ENCODE assay signal across 36 cellular contexts in genomic region chr7:142963993-142964392, GRCh38. TPM values are rescaled to one million over a fixed set of nuclear protein-coding genes. Genes with fewer than 3 reads are reported as not detected.
"Had no signal": no experiment of that assay in that cellular context is flagged by ENCODE, and none has a peak within 500 bp of the region (broad histone marks: within the 10 kb centered on the region; RNA-seq: fewer than 3 reads in every experiment).

No MANE protein-coding gene starts in this region.

- H3K27ac Mint-ChIP-seq: natural killer cell treated with Interleukin-12 subunit alpha and Interleukin-12 subunit beta and Interleukin-15 and Interleukin-18, amount 100 ng/mL, for 72 hours; nephron progenitor cell; stimulated activated memory B cell treated with anti-CD40 and anti-IgM and Interleukin-4, amounts not matched to agents 10 μg/mL and 1 μg/mL and 100 μg/mL, for 72 hours; stimulated activated naive CD8-positive, alpha-beta T cell treated with anti-CD3 and anti-CD28 coated beads, Interleukin-15, amount 100 ng/mL, for 72 hours; type B pancreatic cell had no signal

- H3K9me3 Mint-ChIP-seq: naive thymus-derived CD8-positive, alpha-beta T cell; natural killer cell treated with Interleukin-12 subunit alpha and Interleukin-12 subunit beta and Interleukin-15 and Interleukin-18, amount 100 ng/mL, for 72 hours; nephron progenitor cell; stimulated activated memory B cell treated with anti-CD40 and anti-IgM and Interleukin-4, amounts not matched to agents 10 μg/mL and 1 μg/mL and 100 μg/mL, for 72 hours; stimulated activated naive CD8-positive, alpha-beta T cell treated with anti-CD3 and anti-CD28 coated beads, Interleukin-15, amount 100 ng/mL, for 72 hours; type B pancreatic cell had no signal

- H3K27me3 ChIP-seq: pancreas, testis, tibial artery, uterus had no signal

- FAIRE-seq: pancreas had no signal

- H3K4me1 ChIP-seq: pancreas, psoas muscle, spleen, suprapubic skin, testis, tibial artery, transverse colon, upper lobe of right lung, uterus had no signal

- H3K9me3 ChIP-seq: neutrophil, pancreas, psoas muscle, spleen, suprapubic skin, testis, tibial artery, transverse colon, upper lobe of right lung, uterus had no signal

- H3K4me3 ChIP-seq: pancreas, psoas muscle, skin epidermis, smooth muscle cell, spleen, suprapubic skin, testis, tibial artery, transverse colon, upper lobe of right lung, uterus had no signal

- DNase-seq: naive thymus-derived CD8-positive, alpha-beta T cell; nephron progenitor cell; nucleus accumbens; pancreas; psoas muscle; right cardiac atrium; spleen; stimulated activated CD4-positive, alpha-beta T cell treated with anti-CD3 and anti-CD28 coated beads, Interleukin-12 subunit alpha, Interleukin-12 subunit beta, amount 100 ng/mL, for 4 hours; stimulated activated CD4-positive, alpha-beta T cell treated with anti-CD3 and anti-CD28 coated beads, Interleukin-1b, Interleukin-23, amount 100 ng/mL, for 48 hours; stimulated activated CD4-positive, alpha-beta T cell treated with anti-CD3 and anti-CD28 coated beads, Interleukin-4, amount 100 ng/mL, for 1 hour; stimulated activated CD4-positive, alpha-beta T cell treated with anti-CD3 and anti-CD28 coated beads, Interleukin-4, amount 100 ng/mL, for 4 hours; stimulated activated CD8-positive, alpha-beta memory T cell treated with anti-CD3 and anti-CD28 coated beads, Interleukin-4, amount 100 ng/mL, for 48 hours; stimulated activated naive CD4-positive, alpha-beta T cell; stimulated activated naive CD8-positive, alpha-beta T cell treated with anti-CD3 and anti-CD28 coated beads, Interleukin-15, amount 100 ng/mL, for 72 hours; stimulated activated naive CD8-positive, alpha-beta T cell treated with anti-CD3 and anti-CD28 coated beads, Interleukin-15, Interleukin-2, amounts not matched to agents 100 U/mL and 50 U/mL, for 24 hours; substantia nigra; testis; tibial artery; transverse colon; upper lobe of right lung; uterus had no signal

- H3K4me2 ChIP-seq: smooth muscle cell had no signal

- ATAC-seq: naive thymus-derived CD8-positive, alpha-beta T cell; natural killer cell treated with Interleukin-12 subunit alpha and Interleukin-12 subunit beta and Interleukin-15 and Interleukin-18, amount 100 ng/mL, for 72 hours; pancreas; psoas muscle; right cardiac atrium; sciatic nerve; stimulated activated memory B cell treated with anti-CD40 and anti-IgM and Interleukin-4, amounts not matched to agents 10 μg/mL and 1 μg/mL and 100 μg/mL, for 72 hours; stimulated activated naive CD8-positive, alpha-beta T cell treated with anti-CD3 and anti-CD28 coated beads, Interleukin-15, amount 100 ng/mL, for 72 hours; stimulated activated naive CD8-positive, alpha-beta T cell treated with anti-CD3 and anti-CD28 coated beads, Interleukin-15, Interleukin-2, amounts not matched to agents 100 U/mL and 50 U/mL, for 24 hours; upper lobe of right lung had no signal

- H3K27ac ChIP-seq: neutrophil, pancreas, psoas muscle, skin epidermis, spleen, suprapubic skin, testis, tibial artery, transverse colon, upper lobe of right lung, uterus had no signal

- H3K36me3 ChIP-seq: neutrophil, pancreas, spleen, suprapubic skin, tibial artery, transverse colon, upper lobe of right lung, uterus had no signal

- H3K36me3 Mint-ChIP-seq: naive thymus-derived CD8-positive, alpha-beta T cell; natural killer cell treated with Interleukin-12 subunit alpha and Interleukin-12 subunit beta and Interleukin-15 and Interleukin-18, amount 100 ng/mL, for 72 hours; stimulated activated memory B cell treated with anti-CD40 and anti-IgM and Interleukin-4, amounts not matched to agents 10 μg/mL and 1 μg/mL and 100 μg/mL, for 72 hours; type B pancreatic cell had no signal

- H3K4me3 Mint-ChIP-seq: naive thymus-derived CD8-positive, alpha-beta T cell; natural killer cell treated with Interleukin-12 subunit alpha and Interleukin-12 subunit beta and Interleukin-15 and Interleukin-18, amount 100 ng/mL, for 72 hours; nephron progenitor cell; neural crest cell; stimulated activated memory B cell treated with anti-CD40 and anti-IgM and Interleukin-4, amounts not matched to agents 10 μg/mL and 1 μg/mL and 100 μg/mL, for 72 hours; stimulated activated naive CD8-positive, alpha-beta T cell treated with anti-CD3 and anti-CD28 coated beads, Interleukin-15, amount 100 ng/mL, for 72 hours; type B pancreatic cell had no signal

- H3K4me1 Mint-ChIP-seq: naive thymus-derived CD8-positive, alpha-beta T cell; stimulated activated memory B cell treated with anti-CD40 and anti-IgM and Interleukin-4, amounts not matched to agents 10 μg/mL and 1 μg/mL and 100 μg/mL, for 72 hours; stimulated activated naive CD8-positive, alpha-beta T cell treated with anti-CD3 and anti-CD28 coated beads, Interleukin-15, amount 100 ng/mL, for 72 hours had no signal

RNA-seq across cellular contexts. Expression of gene KEL, which starts 1.8 kb away (rescaled TPM):
- total RNA-seq: natural killer cell treated with Interleukin-12 subunit alpha and Interleukin-12 subunit beta and Interleukin-15 and Interleukin-18, amount 100 ng/mL, for 72 hours had no signal
- polyA plus RNA-seq: naive thymus-derived CD8-positive, alpha-beta T cell had no signal

RNA-seq across cellular contexts. Expression of gene LLCFC1, which starts 24.7 kb away (rescaled TPM):
- total RNA-seq: naive thymus-derived CD8-positive, alpha-beta T cell; natural killer cell treated with Interleukin-12 subunit alpha and Interleukin-12 subunit beta and Interleukin-15 and Interleukin-18, amount 100 ng/mL, for 72 hours; neural crest cell; omental fat pad; osteocyte; pancreas; posterior vena cava; psoas muscle; renal cortical epithelial cell; right cardiac atrium; sciatic nerve; smooth muscle cell; spleen; suprapubic skin; transverse colon; upper lobe of right lung; urinary bladder; uterus had no signal
- polyA plus RNA-seq: naive thymus-derived CD8-positive, alpha-beta T cell; pancreas; psoas muscle; right cardiac atrium; smooth muscle cell; thymus; urinary bladder had no signal

RNA-seq across cellular contexts. Expression of gene TRPV5, which starts 30.4 kb away (rescaled TPM):
- total RNA-seq: natural killer cell treated with Interleukin-12 subunit alpha and Interleukin-12 subunit beta and Interleukin-15 and Interleukin-18, amount 100 ng/mL, for 72 hours; omental fat pad; osteocyte; posterior vena cava; renal cortical epithelial cell; right cardiac atrium; smooth muscle cell; suprapubic skin; transverse colon; upper lobe of right lung had no signal
- polyA plus RNA-seq: naive thymus-derived CD8-positive, alpha-beta T cell; pancreas; psoas muscle; right cardiac atrium; smooth muscle cell; urinary bladder had no signal
